In genomic region chr6:26195376-26195923, GRCh38 we compare ENCODE assay signal across 8 cellular contexts.
DNase-seq lines count a peak whose midpoint lies in the region; ATAC-seq and TF ChIP-seq lines count a peak whose summit lies in the region.

No MANE protein-coding gene starts in this region.

- in situ Hi-C loops in IMR-90 (cut with MboI; ENCODE audit: low sequenced_read_pairs), result loop anchor here (25.0 kb wide), 1 partner anchor 942 kb away; a partner anchor contains a TSS

- H3K9ac ChIP-seq in IMR-90 (ENCODE audit: low read depth, low read length), result peak overlapping the region; percentile 87

- POLR2A ChIA-PET in IMR-90 (lab: Charles Lee; ENCODE audit: unreplicated experiment), result interaction anchor here (0.6 to 6.5 kb wide), 6 partner anchors 12 to 71 kb away, joined by 3 to 50 read pairs (median 6); a partner anchor contains a TSS

- peak overlapping the region; percentile 64 for H3K4ac ChIP-seq in IMR-90 (ENCODE audit: low read depth, low read length)

- H3K14ac ChIP-seq in IMR-90 (replicated peaks; ENCODE audit: low read depth, low read length), result peak overlapping the region; percentile 83

- H4K20me1 ChIP-seq in IMR-90 (ENCODE audit: insufficient read depth, low read length), result peaks cover 12% of the 10 kb centered on the region

- peaks cover 0 to 6% of the 10 kb centered on the region in 2 experiments; a peak in 1 of 4 replicates for H3K79me1 ChIP-seq in IMR-90 (ENCODE audit: low read depth in 1 of 2, low read length in 2 of 2)

- H3K27me3 ChIP-seq in IMR-90 (ENCODE audit: control insufficient read depth, insufficient read depth, low read length) (no peaks in the 10 kb centered on the region), uterus (peaks cover 0 to 3% of the 10 kb centered on the region in 2 donors)

- H3K18ac ChIP-seq in IMR-90 (ENCODE audit: low read depth, low read length), result peak overlapping the region; percentile 73; the same call in 1 of the 2 replicates

- H3K9me3 Mint-ChIP-seq in activated naive CD8-positive, alpha-beta T cell treated with anti-CD3 and anti-CD28 coated beads, Interleukin-2, amount 50 U/mL, for 24 hours, result no peaks in the 10 kb centered on the region

- WGBS in IMR-90 (ENCODE audit: extremely low coverage in 2 of 2, insufficient read length in 1 of 2), 2 experiments, result 0% methylated on average over 3 of the region's 23 CpGs; no CpG with 5 or more reads in 1 of the 2 experiments

- no peak overlapping the region for H2BK120ac ChIP-seq in IMR-90 (ENCODE audit: low read depth, low read length)

- H3K27ac Mint-ChIP-seq in activated naive CD8-positive, alpha-beta T cell treated with anti-CD3 and anti-CD28 coated beads, Interleukin-2, amount 50 U/mL, for 24 hours, result peak overlapping the region; percentile 99

- H3K36me3 ChIP-seq in IMR-90 (ENCODE audit: control insufficient read depth, insufficient read depth, low read length) (no peaks in the 10 kb centered on the region), uterus (no peaks in the 10 kb centered on the region)

- peak overlapping the region; percentile 2 to 33; a peak in 2 of 4 replicates for H4K8ac ChIP-seq in IMR-90 (ENCODE audit: low read depth in 2 of 2, low read length in 2 of 2)

- BruUV-seq in IMR-90 (replicated peaks; lab: Mats Ljungman, UMichigan), result no TSS peak

- TF ChIP-seq RAD21 in IMR-90 (IDR thresholded peaks at IDR 0.05; ENCODE audit: low read length), result no peak

- peak overlapping the region; percentile 87; the same call in 1 of the 2 replicates for H3K23ac ChIP-seq in IMR-90 (ENCODE audit: low read depth, low read length)

- H3K9me1 ChIP-seq in IMR-90 (ENCODE audit: insufficient read depth, low read length), result no peaks in the 10 kb centered on the region

- H3K27me3 Mint-ChIP-seq in activated naive CD8-positive, alpha-beta T cell treated with anti-CD3 and anti-CD28 coated beads, Interleukin-2, amount 50 U/mL, for 24 hours, result peaks cover 3% of the 10 kb centered on the region

- ATAC-seq in IMR-90 (ENCODE audit: low read depth) (peak; percentile 38), omental fat pad (ENCODE audit: low FRiP score) (peak; percentile 60)
- peak; percentile 39 for ATAC-seq in activated naive CD8-positive, alpha-beta T cell treated with anti-CD3 and anti-CD28 coated beads, Interleukin-2, amount 50 U/mL, for 24 hours

- H3K56ac ChIP-seq in IMR-90 (ENCODE audit: extremely low read depth, insufficient read depth, low read length), result peak overlapping the region; percentile 51; the same call in 1 of the 2 replicates

- peak; percentile 79 to 82 for DNase-seq in SHP77 (lab: John Stamatoyannopoulos, UW)
- no peak for DNase-seq in SHP77 treated with DMSO at 0.1 percent for 48 hours (lab: John Stamatoyannopoulos, UW)
- DNase-seq in IMR-90, result peak; percentile 97
- peak; percentile 71 for DNase-seq in SKM-1 (lab: John Stamatoyannopoulos, UW; ENCODE audit: unreplicated experiment)
- DNase-seq in activated naive CD8-positive, alpha-beta T cell treated with anti-CD3 and anti-CD28 coated beads, Interleukin-2, amount 50 U/mL, for 24 hours, result peak; percentile 73
- DNase-seq in head of caudate nucleus, result peak; percentile 87 to 98 (median 95)
- no peak for DNase-seq in omental fat pad (ENCODE audit: low spot score)
- peak; percentile 77 to 94 for DNase-seq in uterus

- H3K4me3 Mint-ChIP-seq in activated naive CD8-positive, alpha-beta T cell treated with anti-CD3 and anti-CD28 coated beads, Interleukin-2, amount 50 U/mL, for 24 hours, result peak overlapping the region; percentile 97

- H3K9me3 ChIP-seq in IMR-90 (ENCODE audit: control insufficient read depth, insufficient read depth, low read length) (no peaks in the 10 kb centered on the region), uterus (no peaks in the 10 kb centered on the region)

- no peak overlapping the region for H2BK15ac ChIP-seq in IMR-90 (ENCODE audit: low read depth, low read length)

- no peaks in the 10 kb centered on the region; the same call in 1 of the 2 replicates for H3K4me1 ChIP-seq in IMR-90 (ENCODE audit: control insufficient read depth, insufficient read depth, low read length)
- H3K4me1 ChIP-seq in uterus, result peaks cover 0 to 6% of the 10 kb centered on the region in 2 donors

- H3K27ac ChIP-seq in IMR-90 (ENCODE audit: insufficient read depth, low read length) (peak overlapping the region; percentile 86), uterus (peak overlapping the region; percentile 91 to 99)

- intact Hi-C loops in IMR-90 (cut with micrococcal nuclease) (loop anchor here (2.0 to 5.0 kb wide), 3 partner anchors 131 to 937 kb away; a partner anchor contains a TSS), head of caudate nucleus (cut with DNase I) (loop anchor here (10.0 kb wide), 1 partner anchor 399 kb away; the partner anchor contains the start of gene ABT1), uterus (cut with DNase I; ENCODE audit: low total_unique reads) (loop anchor here (10.0 kb wide), 1 partner anchor 71 kb away; a partner anchor contains a TSS)

- 0 out of 2 replicates have a peak overlapping the region, but pooled peaks have one; percentile 59 for H4K91ac ChIP-seq in IMR-90 (ENCODE audit: insufficient read depth, low read depth, low read length)

- TF ChIP-seq POLR2A in IMR-90 (IDR thresholded peaks at IDR 0.05; ENCODE audit: low read depth, low read length) (0 out of 2 replicates have a peak, but pooled peaks have one; percentile 33), uterus (IDR thresholded peaks at IDR 0.05) (peak; percentile 60 to 81)

- H3K4me2 ChIP-seq in IMR-90 (ENCODE audit: low read depth, low read length), result peak overlapping the region; percentile 97

- no peak overlapping the region for H2AK9ac ChIP-seq in IMR-90 (replicated peaks; ENCODE audit: low read depth, low read length, poor library complexity)

- no peak for TF ChIP-seq CTCF in IMR-90 (conservative IDR thresholded peaks at IDR 0.05; ENCODE audit: low read depth, low read length)
- TF ChIP-seq CTCF in omental fat pad (IDR thresholded peaks at IDR 0.05), result no peak
- TF ChIP-seq CTCF in uterus (IDR thresholded peaks at IDR 0.05), result no peak

- H3K4me3 ChIP-seq in IMR-90 (ENCODE audit: insufficient read depth, low read depth, low read length) (peak overlapping the region; percentile 55), uterus (peak overlapping the region; percentile 50 to 54)

- H4K5ac ChIP-seq in IMR-90 (ENCODE audit: low read depth, low read length), result peak overlapping the region; percentile 41; the same call in 1 of the 2 replicates

- H2AK5ac ChIP-seq in IMR-90 (ENCODE audit: low read depth, low read length), result no peak overlapping the region

- H2BK20ac ChIP-seq in IMR-90 (ENCODE audit: low read depth, low read length), result no peak overlapping the region

- dilution Hi-C loops in IMR-90 (cut with HindIII; ENCODE audit: low sequenced_read_pairs, unreplicated experiment), result no loop called here

- peak overlapping the region; percentile 75 for H2BK5ac ChIP-seq in IMR-90 (ENCODE audit: low read depth, low read length, poor library complexity, severe bottlenecking)

- H2AFZ ChIP-seq in IMR-90 (replicated peaks; ENCODE audit: low read length, poor library complexity), result peak overlapping the region; percentile 75

- CTCF ChIA-PET in IMR-90 (lab: Yijun Ruan, JAX), result interaction anchor here (1.3 kb wide), 1 partner anchor 12 kb away, joined by 3 read pairs; a partner anchor contains a TSS

- H3K36me3 Mint-ChIP-seq in activated naive CD8-positive, alpha-beta T cell treated with anti-CD3 and anti-CD28 coated beads, Interleukin-2, amount 50 U/mL, for 24 hours (ENCODE audit: low read depth), result peaks cover 9% of the 10 kb centered on the region

- peaks cover 50% of the 10 kb centered on the region for H3K4me1 Mint-ChIP-seq in activated naive CD8-positive, alpha-beta T cell treated with anti-CD3 and anti-CD28 coated beads, Interleukin-2, amount 50 U/mL, for 24 hours

TF ChIP-seq in IMR-90, 13 proteins besides CTCF, POLR2A, EP300 and RAD21:
- TF ChIP-seq BHLHE40 (IDR thresholded peaks at IDR 0.05; ENCODE audit: low read depth, low read length), result no peak
- TF ChIP-seq CHD1 (IDR thresholded peaks at IDR 0.05; ENCODE audit: low read depth, low read length), result no peak
- 0 out of 2 replicates have a peak, but pooled peaks have one; percentile 11 for TF ChIP-seq RFX5 (IDR thresholded peaks at IDR 0.05; ENCODE audit: low read depth, low read length)
- TF ChIP-seq NFE2L2 (IDR thresholded peaks at IDR 0.05; ENCODE audit: low read depth, low read length), result no peak
- TF ChIP-seq USF2 (IDR thresholded peaks at IDR 0.05; ENCODE audit: low read depth, low read length), result peak; percentile 43; the same call in 1 of the 2 replicates
- TF ChIP-seq FOS (IDR thresholded peaks at IDR 0.05; ENCODE audit: low read depth, low read length), result no peak
- TF ChIP-seq ELK1 (IDR thresholded peaks at IDR 0.05; ENCODE audit: borderline replicate concordance, low read depth, low read length), result no peak

Comparison
In these comparisons a context has a peak if more than half of its experiments do, and no peak if none do; other contexts are left out.
1. DNase-seq: peak in SHP77 (2 of 2), IMR-90 (single experiment), SKM-1 (single experiment), activated naive CD8-positive, alpha-beta T cell treated with anti-CD3 and anti-CD28 coated beads, Interleukin-2, amount 50 U/mL, for 24 hours (single experiment), head of caudate nucleus (42 of 42) and uterus (2 of 2); none in SHP77 treated with DMSO at 0.1 percent for 48 hours (single experiment) and omental fat pad (single experiment).
2. Peak in every context shown above with its lines, with median percentiles within 50 percentile points of each other: ATAC-seq.